21 cellular contexts compared by ENCODE assay signal in the genomic region with DNA sequence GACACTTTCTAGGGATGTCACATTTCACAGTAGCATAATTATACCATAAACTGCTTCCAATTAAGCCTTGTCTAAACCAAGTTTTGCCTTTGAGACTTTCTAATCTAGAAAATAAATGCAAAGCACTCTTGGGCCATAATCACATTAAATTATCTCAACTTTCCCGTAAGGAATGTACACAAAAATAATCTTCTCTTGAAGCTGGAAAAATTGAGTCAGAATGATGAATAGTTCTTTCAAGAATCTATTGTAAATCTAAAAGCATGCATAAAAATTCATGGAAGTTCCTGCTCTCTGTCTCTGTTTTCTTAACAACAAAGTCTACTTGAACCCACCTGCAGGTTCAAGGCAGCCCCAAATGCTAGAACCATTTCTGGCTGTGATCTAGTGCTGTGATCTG.
A peak's percentile ranks its signal among the peaks of the same experiment; 100 is the strongest.
DNase-seq lines count a peak whose midpoint lies in the region; ATAC-seq lines count a peak whose summit lies in the region.
"Had no signal": no experiment of that assay in that cellular context is flagged by ENCODE, and none has a peak within 500 bp of the region (broad histone marks: within the 10 kb centered on the region; RNA-seq: fewer than 3 reads in every experiment).

No MANE protein-coding gene starts in this region.

- ATAC-seq in GM18502 (IDR thresholded peaks at IDR 0.05; ENCODE audit: poor library complexity, unreplicated experiment) (no peak), GM18873 (IDR thresholded peaks at IDR 0.05; ENCODE audit: low FRiP score, unreplicated experiment) (no peak)
- ATAC-seq: GM23338 had no signal

- DNase-seq in EH (ENCODE audit: low read depth): peak; percentile 1
- peak; percentile 46 for DNase-seq in amniotic stem cell (lab: John Stamatoyannopoulos, UW)
- DNase-seq in fibroblast of gingiva (ENCODE audit: low read depth): peak; percentile 62
- peak; percentile 10 for DNase-seq in non-pigmented ciliary epithelial cell (ENCODE audit: low read depth)
- DNase-seq in NCI-H524 treated with DMSO at 0.1 percent for 48 hours (lab: John Stamatoyannopoulos, UW): no peak
- DNase-seq: CD8-positive, alpha-beta memory T cell; DMS53; EL; KG1; NCI-H1092 treated with DMSO at 0.1 percent for 48 hours; NCI-H1436 treated with DMSO at 0.1 percent for 48 hours; NCI-H2029; NCI-H2227 treated with DMSO at 0.1 percent for 48 hours; NCI-H510A; NCI-H748 treated with DMSO at 0.1 percent for 48 hours; PC-9; RPMI8226; SHP77 had no signal
